ENCODE assay signal across 8 cellular contexts in genomic region chr13:50123862-50124535, GRCh38.
DNase-seq lines count a peak whose midpoint lies in the region; ATAC-seq and TF ChIP-seq lines count a peak whose summit lies in the region.

No MANE protein-coding gene starts in this region.

- CTCF ChIA-PET in AG04449 (lab: Yijun Ruan, JAX): interaction anchor here (0.8 to 2.1 kb wide), 7 partner anchors 10 to 407 kb away, joined by 3 to 7 read pairs (median 3); partner anchors contain the start of gene SPRYD7

- H3K27me3 ChIP-seq in layer of hippocampus (ENCODE audit: control insufficient read depth, insufficient read depth, low read length): no peaks in the 10 kb centered on the region

- peak; percentile 25 for TF ChIP-seq CTCF in AG04449 (IDR thresholded peaks at IDR 0.05; ENCODE audit: insufficient read depth, low read length, missing control alignments)

- peak; percentile 54 for ATAC-seq in GM18873 (IDR thresholded peaks at IDR 0.05; ENCODE audit: low FRiP score, unreplicated experiment)
- peak; percentile 46 for ATAC-seq in HG03097 (IDR thresholded peaks at IDR 0.05; ENCODE audit: low FRiP score, unreplicated experiment)
- ATAC-seq in activated CD4-positive, CD25-positive, alpha-beta regulatory T cell treated with anti-CD3 and anti-CD28 coated beads, Interleukin-2, amount 50 U/mL, for 24 hours: peak; percentile 75 to 77

- peak overlapping the region; percentile 96 for H3K4me3 ChIP-seq in AG04449 (ENCODE audit: low read depth, low read length)

- peak; percentile 87 for DNase-seq in AG04449 (ENCODE audit: low read depth, low spot score)
- peak; percentile 91 for DNase-seq in NCI-H2227 treated with DMSO at 0.1 percent for 48 hours (lab: John Stamatoyannopoulos, UW)
- peak; percentile 55 for DNase-seq in cerebellum (ENCODE audit: low spot score)
- peak; percentile 66 for DNase-seq in stimulated activated CD4-positive, alpha-beta T cell treated with anti-CD3 and anti-CD28 coated beads, Interleukin-1b, Interleukin-23, amount 100 ng/mL, for 48 hours

- peak overlapping the region; percentile 99 for H3K27ac ChIP-seq in layer of hippocampus (ENCODE audit: low read depth, low read length)

- POLR2A ChIA-PET in AG04449 (lab: Yijun Ruan, JAX): interaction anchor here (0.6 to 2.1 kb wide), 10 partner anchors 15 to 793 kb away, joined by 3 to 15 read pairs (median 4); partner anchors contain the start of gene TRIM13

Comparison
In these comparisons a context has a peak if more than half of its experiments do, and no peak if none do; other contexts are left out.
1. Peak in every context shown above with its lines: DNase-seq, ATAC-seq, H3K4me3 ChIP-seq and H3K27ac ChIP-seq.